ENCODE assay signal across 22 cellular contexts in the genomic region with DNA sequence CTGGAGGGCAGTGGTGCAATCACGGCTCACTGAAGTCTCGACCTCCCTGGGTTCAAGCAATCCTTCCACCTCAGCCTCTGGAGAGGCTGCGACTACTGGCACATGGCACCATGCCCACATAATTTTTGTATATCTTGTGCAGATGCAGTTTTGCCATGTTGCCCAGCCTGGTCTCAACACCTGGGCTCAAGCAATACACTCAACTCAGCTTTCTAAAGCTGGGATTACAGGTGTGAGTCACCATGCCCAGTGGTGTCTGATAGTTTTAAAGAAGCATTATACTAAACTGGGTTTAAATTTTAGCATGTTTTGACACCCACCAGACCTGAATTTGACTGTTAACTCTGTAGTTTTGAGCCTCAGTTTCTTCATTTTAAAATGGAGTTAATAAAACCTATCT.
"Had no signal": no experiment of that assay in that cellular context is flagged by ENCODE, and none has a peak within 500 bp of the region (broad histone marks: within the 10 kb centered on the region; RNA-seq: fewer than 3 reads in every experiment).

No MANE protein-coding gene starts in this region.

- H3K9me3 ChIP-seq: esophagus squamous epithelium, lower lobe of right lung, ovary, psoas muscle, sigmoid colon, stomach, thyroid gland, vagina had no signal

- DNase-seq: effector CD8-positive, alpha-beta T cell; endodermal cell; esophagus squamous epithelium; hypothalamus; left ventricle myocardium superior; lower lobe of right lung; naive thymus-derived CD8-positive, alpha-beta T cell; nephron progenitor cell; occipital lobe; ovary; posterior cingulate gyrus; psoas muscle; right cardiac atrium; sigmoid colon; stimulated activated CD4-positive, alpha-beta T cell treated with anti-CD3 and anti-CD28 coated beads, Interleukin-2, amount 100 ng/mL, for 24 hours; stimulated activated CD4-positive, alpha-beta T cell treated with anti-CD3 and anti-CD28 coated beads, Interleukin-4, amount 100 ng/mL, for 24 hours; stimulated activated naive CD4-positive, alpha-beta T cell treated with Interleukin-2 at 50 U/mL for 16 hours; stomach; thyroid gland; trophoblast cell had no signal

- H3K36me3 ChIP-seq: esophagus squamous epithelium, lower lobe of right lung, ovary, sigmoid colon, stomach, thyroid gland, vagina had no signal

- H3K4me1 ChIP-seq: lower lobe of right lung, psoas muscle, thyroid gland had no signal

- H3K27ac ChIP-seq: esophagus squamous epithelium, lower lobe of right lung, ovary, psoas muscle, sigmoid colon, stomach, thyroid gland, vagina had no signal

- H3K27me3 ChIP-seq: ovary, sigmoid colon, stomach, thyroid gland, vagina had no signal

- H3K4me3 ChIP-seq: esophagus squamous epithelium, lower lobe of right lung, ovary, psoas muscle, sigmoid colon, stomach, thyroid gland, vagina had no signal

- ATAC-seq: left ventricle myocardium superior; lower lobe of right lung; naive thymus-derived CD8-positive, alpha-beta T cell; psoas muscle; right cardiac atrium; stimulated activated effector memory CD8-positive, alpha-beta T cell treated with anti-CD3 and anti-CD28 coated beads, Interleukin-12 subunit alpha, Interleukin-12 subunit beta, amount 100 ng/mL, for 72 hours had no signal
